Comparison of ENCODE assay signal across 25 cellular contexts in the genomic region with DNA sequence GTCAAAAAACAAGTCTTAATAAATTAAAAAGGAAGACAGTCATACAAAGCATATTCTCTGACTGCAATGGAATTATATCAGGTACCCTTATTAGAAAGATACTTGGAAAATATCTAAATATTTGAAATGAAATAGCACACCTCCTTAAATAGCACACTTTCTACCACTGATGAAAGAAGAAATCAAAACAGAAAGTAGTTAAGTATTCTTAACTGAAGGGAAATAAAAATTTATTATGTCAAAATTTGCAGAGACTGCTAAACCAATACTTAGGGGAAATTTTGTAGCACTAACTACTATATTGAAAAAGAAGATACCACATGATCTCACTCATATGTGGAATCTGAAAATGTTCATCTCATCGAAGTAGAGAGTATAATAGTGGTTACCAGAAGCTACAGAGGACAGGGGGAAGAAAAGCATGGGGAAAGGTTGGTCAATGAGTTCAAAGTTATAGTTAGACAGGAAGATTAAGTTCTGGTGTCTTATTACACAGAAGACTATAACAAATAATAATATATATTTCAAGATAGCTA.
"Had no signal": no experiment of that assay in that cellular context is flagged by ENCODE, and none has a peak within 500 bp of the region (broad histone marks: within the 10 kb centered on the region; RNA-seq: fewer than 3 reads in every experiment).

No MANE protein-coding gene starts in this region.

- DNase-seq: activated B cell treated with CpG ODN at 0.5 μM for 24 hours; activated CD4-positive, alpha-beta memory T cell treated with anti-CD3 and anti-CD28 coated beads for 36 hours; activated CD4-positive, alpha-beta T cell treated with anti-CD3 and anti-CD28 coated beads for 48 hours; activated CD8-positive, alpha-beta memory T cell treated with anti-CD3 and anti-CD28 coated beads, Interleukin-2, amount 50 U/mL, for 48 hours; activated gamma-delta T cell treated with Interleukin-2 at 50 U/mL for 16 hours; activated naive CD4-positive, alpha-beta T cell treated with anti-CD3 and anti-CD28 coated beads, Interleukin-2, amount 50 U/mL, for 16 hours; activated T-cell treated with anti-CD3 and anti-CD28 coated beads, Interleukin-2, amount 50 U/mL, for 4 hours; amniotic stem cell; brain microvascular endothelial cell; dorsolateral prefrontal cortex; effector memory CD4-positive, alpha-beta T cell; glutamatergic neuron; left lung; lower lobe of right lung; mesendoderm; posterior cingulate gyrus; right lobe of liver; stimulated activated CD4-positive, alpha-beta T cell treated with anti-CD3 and anti-CD28 coated beads, Interleukin-2, amount 100 ng/mL, for 48 hours; stimulated activated naive CD8-positive, alpha-beta T cell treated with anti-CD3 and anti-CD28 coated beads, Interleukin-15, amount 100 ng/mL, for 72 hours; substantia nigra; uterus had no signal

- ATAC-seq: activated T-cell treated with anti-CD3 and anti-CD28 coated beads, Interleukin-2, amount 50 U/mL, for 4 hours; activated T-helper 17 cell treated with anti-CD3 and anti-CD28 coated beads, Interleukin-2, amount 50 U/mL, for 72 hours; left lung; lower lobe of right lung; natural killer cell treated with Interleukin-12 subunit alpha and Interleukin-12 subunit beta and Interleukin-15 and Interleukin-18, amount 100 ng/mL, for 72 hours; right lobe of liver; stimulated activated memory B cell treated with anti-CD40 and anti-IgM and Interleukin-4, amounts not matched to agents 10 μg/mL and 1 μg/mL and 100 μg/mL, for 72 hours; stimulated activated naive CD8-positive, alpha-beta T cell treated with anti-CD3 and anti-CD28 coated beads, Interleukin-15, amount 100 ng/mL, for 72 hours had no signal

- FAIRE-seq: astrocyte had no signal
